Comparison of ENCODE assay signal across 16 cellular contexts in the genomic region with DNA sequence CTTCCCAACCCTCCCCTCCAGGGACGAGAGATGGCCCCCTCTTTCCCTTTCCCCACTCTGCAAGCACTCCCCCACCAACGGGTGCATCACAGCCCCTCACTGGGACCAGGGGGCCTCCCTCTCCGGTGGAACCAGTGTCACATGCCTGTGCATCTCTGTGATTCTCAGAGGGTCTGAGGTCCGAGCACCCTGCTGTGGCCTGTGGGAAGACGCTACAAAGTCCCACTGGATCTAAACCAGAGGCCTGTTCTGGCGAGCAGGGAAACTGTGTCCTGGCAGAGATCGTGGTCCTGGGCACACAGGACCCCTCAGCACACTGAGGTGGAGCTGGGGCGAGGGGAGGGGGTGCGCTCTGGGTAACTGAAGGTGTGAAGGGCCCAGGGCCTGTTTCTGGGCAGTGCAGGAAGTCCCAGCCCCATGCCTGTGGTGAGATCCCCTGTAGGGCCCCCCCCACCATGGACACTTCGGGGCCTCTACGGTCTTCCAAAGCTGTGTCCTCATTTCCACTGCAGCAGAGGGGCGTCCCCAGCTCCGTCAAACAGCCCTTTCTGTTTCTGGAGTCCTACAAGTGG. TPM values are rescaled to one million over a fixed set of nuclear protein-coding genes. Genes with fewer than 3 reads are reported as not detected.
A peak's percentile ranks its signal among the peaks of the same experiment; 100 is the strongest.
DNase-seq lines count a peak whose midpoint lies in the region; ATAC-seq, FAIRE-seq and TF ChIP-seq lines count a peak whose summit lies in the region.
"Had no signal": no experiment of that assay in that cellular context is flagged by ENCODE, and none has a peak within 500 bp of the region (broad histone marks: within the 10 kb centered on the region; RNA-seq: fewer than 3 reads in every experiment).

No MANE protein-coding gene starts in this region.

- H2BK5ac ChIP-seq in H1 (ENCODE audit: low read depth, low read length) (no peak overlapping the region), neuronal stem cell (ENCODE audit: low read length) (no peak overlapping the region)

- no peak overlapping the region for H3K56ac ChIP-seq in H1 (replicated peaks; ENCODE audit: insufficient read length, low read depth, low read length)

- H4K91ac ChIP-seq in H1 (replicated peaks; ENCODE audit: insufficient read length, low read length) (no peak overlapping the region), neuronal stem cell (ENCODE audit: low read depth, low read length, poor library complexity) (peak overlapping the region; percentile 26)

- no peaks in the 10 kb centered on the region for H3K36me3 ChIP-seq in H1 (ENCODE audit: control insufficient read depth in 2 of 4, insufficient read depth in 4 of 4, low read length in 3 of 4)
- no peaks in the 10 kb centered on the region for H3K36me3 ChIP-seq in neuronal stem cell (replicated peaks in 1 of 2; ENCODE audit: control insufficient read depth in 2 of 2, insufficient read depth in 2 of 2, low read length in 2 of 2)
- no peaks in the 10 kb centered on the region for H3K36me3 ChIP-seq in OCI-LY7 (ENCODE audit: insufficient read depth, low read length)
- H3K36me3 ChIP-seq: upper lobe of left lung had no signal

- no peak overlapping the region for H2BK20ac ChIP-seq in H1 (ENCODE audit: low read length)

- no peak for TF ChIP-seq CTCF in H1 (IDR thresholded peaks at IDR 0.05; ENCODE audit: control extremely low read depth in 1 of 3, insufficient read depth in 1 of 3, low read depth in 1 of 3, low read length in 3 of 3)
- no peak for TF ChIP-seq CTCF in OCI-LY7 (conservative IDR thresholded peaks at IDR 0.05; ENCODE audit: low read length)

- H3K27ac Mint-ChIP-seq in activated CD4-positive, alpha-beta T cell treated with anti-CD3 and anti-CD28 coated beads, Interleukin-2, amount 10 ng/mL, durations not matched to agents 7 days and 5 days, result no peak overlapping the region
- H3K27ac Mint-ChIP-seq: activated naive CD4-positive, alpha-beta T cell treated with anti-CD3 and anti-CD28 coated beads, Interleukin-2, amount 50 U/mL, for 24 hours had no signal

- peaks cover 15% of the 10 kb centered on the region for H3K27me3 Mint-ChIP-seq in activated CD4-positive, alpha-beta T cell treated with anti-CD3 and anti-CD28 coated beads, Interleukin-2, amount 10 ng/mL, durations not matched to agents 7 days and 5 days

- H3K23ac ChIP-seq in H1 (ENCODE audit: insufficient read length) (no peak overlapping the region), neuronal stem cell (ENCODE audit: low read depth, low read length, poor library complexity) (peak overlapping the region; percentile 87)

- H3K18ac ChIP-seq in H1 (ENCODE audit: extremely low read depth, low read length) (no peak overlapping the region), neuronal stem cell (ENCODE audit: low read length) (no peak overlapping the region)

- H2AFZ ChIP-seq in H1 (ENCODE audit: low read length), result no peak overlapping the region
- H2AFZ ChIP-seq in neuronal stem cell (ENCODE audit: low read length), result no peak overlapping the region
- no peak overlapping the region for H2AFZ ChIP-seq in OCI-LY7 (ENCODE audit: low read length)
- H2AFZ ChIP-seq: GM23248 had no signal

- H3K4me1 ChIP-seq in H1 (replicated peaks in 1 of 4; ENCODE audit: control insufficient read depth in 3 of 4, insufficient read depth in 4 of 4, low read length in 3 of 4) (peaks cover 0 to 4% (median 1%) of the 10 kb centered on the region in 4 experiments; a peak in 3 of 7 replicates), neuronal stem cell (ENCODE audit: control insufficient read depth in 2 of 2, insufficient read depth in 1 of 2, low read depth in 1 of 2, low read length in 2 of 2) (peaks cover 0 to 4% of the 10 kb centered on the region in 2 donors), OCI-LY7 (ENCODE audit: insufficient read depth, low read length, poor library complexity, severe bottlenecking) (no peaks in the 10 kb centered on the region)

- H3K4ac ChIP-seq in H1 (replicated peaks; ENCODE audit: insufficient read length, low read depth, low read length) (no peak overlapping the region), neuronal stem cell (ENCODE audit: low read length) (no peak overlapping the region)

- no peak for TF ChIP-seq EP300 in H1 (IDR thresholded peaks at IDR 0.05; ENCODE audit: borderline replicate concordance in 1 of 2, low read depth in 2 of 2, low read length in 2 of 2)

- H3K14ac ChIP-seq in H1 (ENCODE audit: insufficient read length) (no peak overlapping the region), neuronal stem cell (ENCODE audit: low read length) (no peak overlapping the region)

- peak overlapping the region; percentile 47 for H3K4me3 Mint-ChIP-seq in activated CD4-positive, alpha-beta T cell treated with anti-CD3 and anti-CD28 coated beads, Interleukin-2, amount 10 ng/mL, durations not matched to agents 7 days and 5 days

- H3K23me2 ChIP-seq in H1 (ENCODE audit: low read depth, low read length), result peaks cover 12% of the 10 kb centered on the region; the same call in 1 of the 2 replicates

- DNase-seq in activated CD4-positive, alpha-beta T cell treated with anti-CD3 and anti-CD28 coated beads, Interleukin-2, amount 10 ng/mL, durations not matched to agents 7 days and 5 days, result no peak
- no peak for DNase-seq in activated CD4-positive, alpha-beta T cell treated with anti-CD3 and anti-CD28 coated beads, Interleukin-2, amount 50 U/mL, for 1 hour
- peak; percentile 13 for DNase-seq in GM12892 (ENCODE audit: insufficient read length)
- DNase-seq in H1 (ENCODE audit: low read depth in 1 of 2, low spot score in 2 of 2), result no peak
- DNase-seq in neuronal stem cell (ENCODE audit: low spot score), result no peak
- DNase-seq in putamen (ENCODE audit: low spot score), result no peak
- DNase-seq in OCI-LY7 (ENCODE audit: low spot score), result no peak
- DNase-seq: foreskin fibroblast; GM23248; NCI-H146; NCI-H446 treated with DMSO at 0.1 percent for 48 hours; stimulated activated CD4-positive, alpha-beta T cell treated with anti-CD3 and anti-CD28 coated beads, Interleukin-4, amount 100 ng/mL, for 24 hours; upper lobe of left lung had no signal

- POLR2A ChIA-PET in activated CD4-positive, alpha-beta T cell treated with anti-CD3 and anti-CD28 coated beads, Interleukin-2, amount 10 ng/mL, durations not matched to agents 7 days and 5 days (lab: Charles Lee), result no interaction called here
- POLR2A ChIA-PET in H1 (lab: Charles Lee; ENCODE audit: partially characterized antibody), result no interaction called here
- POLR2A ChIA-PET in OCI-LY7 (lab: Charles Lee), result interaction anchor here (0.6 kb wide), 1 partner anchor 910 kb away, joined by 3 read pairs; no protein-coding TSS in a partner anchor

- H4K8ac ChIP-seq in H1 (ENCODE audit: extremely low read depth, insufficient read depth, low read length) (no peak overlapping the region), neuronal stem cell (ENCODE audit: low read depth, low read length) (no peak overlapping the region)

- H3K9me2 ChIP-seq in OCI-LY7 (ENCODE audit: insufficient read depth, low read length), result no peaks in the 10 kb centered on the region

- H3K4me1 Mint-ChIP-seq in activated CD4-positive, alpha-beta T cell treated with anti-CD3 and anti-CD28 coated beads, Interleukin-2, amount 10 ng/mL, durations not matched to agents 7 days and 5 days, result peaks cover 7% of the 10 kb centered on the region
- H3K4me1 Mint-ChIP-seq: activated naive CD4-positive, alpha-beta T cell treated with anti-CD3 and anti-CD28 coated beads, Interleukin-2, amount 50 U/mL, for 24 hours had no signal

- H2BK15ac ChIP-seq in H1 (ENCODE audit: low read length), result no peak overlapping the region
- no peak overlapping the region for H2BK15ac ChIP-seq in neuronal stem cell (ENCODE audit: low read length)

- H3K9ac ChIP-seq in H1 (replicated peaks in 1 of 4; ENCODE audit: extremely low read depth in 1 of 4, low read depth in 3 of 4, low read length in 3 of 4) (no peak overlapping the region), neuronal stem cell (ENCODE audit: low read depth, low read length, poor library complexity) (no peak overlapping the region)
- H3K9ac ChIP-seq: GM23248 had no signal

- H3K79me1 ChIP-seq in H1 (ENCODE audit: low read depth, low read length) (no peaks in the 10 kb centered on the region), neuronal stem cell (ENCODE audit: low read depth, low read length) (no peaks in the 10 kb centered on the region)

- no peak for ATAC-seq in HG03108 (IDR thresholded peaks at IDR 0.05; ENCODE audit: unreplicated experiment)

- CTCF ChIA-PET in activated CD4-positive, alpha-beta T cell treated with anti-CD3 and anti-CD28 coated beads, Interleukin-2, amount 10 ng/mL, durations not matched to agents 7 days and 5 days (lab: Charles Lee), result no interaction called here
- CTCF ChIA-PET in H1 (lab: Charles Lee; ENCODE audit: partially characterized antibody) (interaction anchor here (1.2 kb wide), 1 partner anchor 12 kb away, joined by 3 read pairs; no protein-coding TSS in a partner anchor), OCI-LY7 (lab: Charles Lee; ENCODE audit: unreplicated experiment) (no interaction called here)

- no peaks in the 10 kb centered on the region for H3K9me3 Mint-ChIP-seq in activated CD4-positive, alpha-beta T cell treated with anti-CD3 and anti-CD28 coated beads, Interleukin-2, amount 10 ng/mL, durations not matched to agents 7 days and 5 days
- H3K9me3 Mint-ChIP-seq: activated naive CD4-positive, alpha-beta T cell treated with anti-CD3 and anti-CD28 coated beads, Interleukin-2, amount 50 U/mL, for 24 hours had no signal

- H3K9me3 ChIP-seq in H1 (ENCODE audit: insufficient read depth in 2 of 2, low read depth in 1 of 2, low read length in 1 of 2) (no peaks in the 10 kb centered on the region), neuronal stem cell (replicated peaks in 1 of 2; ENCODE audit: control insufficient read depth in 2 of 2, insufficient read depth in 1 of 2, low read depth in 1 of 2, low read length in 2 of 2) (peaks cover 0 to 2% of the 10 kb centered on the region in 2 donors), OCI-LY7 (ENCODE audit: low read length) (no peaks in the 10 kb centered on the region)
- H3K9me3 ChIP-seq: upper lobe of left lung had no signal

- BruUV-seq in OCI-LY7 (replicated peaks; lab: Mats Ljungman, UMichigan), result no TSS peak

- TF ChIP-seq POLR2A in GM12892 (IDR thresholded peaks at IDR 0.05; ENCODE audit: low read depth, low read length) (no peak), H1 (IDR thresholded peaks at IDR 0.05; ENCODE audit: control extremely low read depth in 1 of 2, low read depth in 2 of 2, low read length in 2 of 2) (no peak)

- TF ChIP-seq RAD21 in H1 (IDR thresholded peaks at IDR 0.05 in 1 of 2, conservative IDR thresholded peaks at IDR 0.05 in 1 of 2; ENCODE audit: low read depth in 2 of 2, low read length in 2 of 2), result no peak

- H4K5ac ChIP-seq in H1 (ENCODE audit: insufficient read length, low read depth, low read length), result no peak overlapping the region

- H2BK12ac ChIP-seq in H1 (ENCODE audit: low read depth, low read length), result no peak overlapping the region
- no peak overlapping the region for H2BK12ac ChIP-seq in neuronal stem cell (ENCODE audit: low read length)

- H2AK5ac ChIP-seq in H1 (ENCODE audit: low read depth, low read length) (0 out of 2 replicates have a peak overlapping the region, but pooled peaks have one; percentile 1), neuronal stem cell (ENCODE audit: low read depth, low read length) (no peak overlapping the region)

- FAIRE-seq in GM12892 (lab: Jason Lieb, UNC), result no peak
- FAIRE-seq in H1 (lab: Jason Lieb, UNC), result no peak

- intact Hi-C loops in OCI-LY7 (cut with micrococcal nuclease; ENCODE audit: unreplicated experiment), result no loop called here

- peaks cover 0 to 4% of the 10 kb centered on the region in 2 experiments for H4K20me1 ChIP-seq in H1 (replicated peaks in 1 of 2; ENCODE audit: control insufficient read depth in 1 of 2, insufficient read depth in 2 of 2, low read length in 2 of 2)
- H4K20me1 ChIP-seq in OCI-LY7 (ENCODE audit: insufficient read depth, low read length), result no peaks in the 10 kb centered on the region

- H3K27me3 ChIP-seq in H1 (replicated peaks in 1 of 4; ENCODE audit: control insufficient read depth in 3 of 4, extremely low read depth in 1 of 4, insufficient read depth in 3 of 4, low read length in 3 of 4) (peaks cover 0 to 25% (median 18%) of the 10 kb centered on the region in 4 experiments; a peak in 5 of 7 replicates), neuronal stem cell (ENCODE audit: control insufficient read depth in 3 of 3, insufficient read depth in 3 of 3, low read depth in 1 of 3, low read length in 3 of 3) (peaks cover 7 to 24% (median 10%) of the 10 kb centered on the region in 3 experiments)

- no peak overlapping the region for H3K4me3 ChIP-seq in H1 (ENCODE audit: extremely low read depth in 1 of 4, insufficient read depth in 2 of 4, low read depth in 3 of 4, low read length in 4 of 4)
- no peak overlapping the region for H3K4me3 ChIP-seq in neuronal stem cell (ENCODE audit: low read length in 2 of 2)
- H3K4me3 ChIP-seq in OCI-LY7 (ENCODE audit: low read depth, low read length, poor library complexity, severe bottlenecking), result no peak overlapping the region
- H3K4me3 ChIP-seq: GM23248, lung, upper lobe of left lung had no signal

- H3K27ac ChIP-seq in H1 (ENCODE audit: low read depth, low read length) (no peak overlapping the region), neuronal stem cell (replicated peaks; ENCODE audit: low read length) (no peak overlapping the region), OCI-LY7 (ENCODE audit: low read depth, low read length, poor library complexity, severe bottlenecking) (no peak overlapping the region)
- H3K27ac ChIP-seq: GM23248, upper lobe of left lung had no signal

- H3K36me3 Mint-ChIP-seq in activated CD4-positive, alpha-beta T cell treated with anti-CD3 and anti-CD28 coated beads, Interleukin-2, amount 10 ng/mL, durations not matched to agents 7 days and 5 days (ENCODE audit: low read depth), result no peaks in the 10 kb centered on the region
- H3K36me3 Mint-ChIP-seq: activated naive CD4-positive, alpha-beta T cell treated with anti-CD3 and anti-CD28 coated beads, Interleukin-2, amount 50 U/mL, for 24 hours had no signal

- WGBS in H1 (ENCODE audit: extremely low coverage in 1 of 2, insufficient coverage in 1 of 2, insufficient read length in 1 of 2, insufficient replicate concordance in 2 of 2, low coverage in 1 of 2, low lambda C conversion rate in 2 of 2, missing lambda C conversion rate in 1 of 2), 2 experiments, result 87% methylated on average over 12 of the region's 13 CpGs; no CpG with 5 or more reads in 1 of the 2 experiments
- no CpG with 5 or more reads among the region's 13 CpGs for WGBS in neuronal stem cell (ENCODE audit: extremely low coverage in 2 of 2, insufficient read length in 2 of 2, insufficient replicate concordance in 1 of 2), 2 donors

- H3K4me2 ChIP-seq in H1 (ENCODE audit: insufficient read depth in 1 of 2, low read depth in 2 of 2, low read length in 2 of 2) (no peak overlapping the region), neuronal stem cell (ENCODE audit: insufficient read depth, low read length, poor library complexity, severe bottlenecking) (no peak overlapping the region), OCI-LY7 (ENCODE audit: low read length) (no peak overlapping the region)

- no peaks in the 10 kb centered on the region for H3K79me2 ChIP-seq in H1 (ENCODE audit: control insufficient read depth in 1 of 2, insufficient read depth in 2 of 2, low read length in 2 of 2)
- H3K79me2 ChIP-seq in OCI-LY7 (ENCODE audit: insufficient read depth, low read depth, low read length), result no peaks in the 10 kb centered on the region

- no peak overlapping the region for H2BK120ac ChIP-seq in H1 (replicated peaks; ENCODE audit: low read depth, low read length)
- H2BK120ac ChIP-seq in neuronal stem cell (ENCODE audit: low read depth, low read length), result no peak overlapping the region

RNA-seq across cellular contexts. Expression of gene SNORC, which starts 8.0 kb away (rescaled TPM):
- total RNA-seq in activated CD4-positive, alpha-beta T cell treated with anti-CD3 and anti-CD28 coated beads, Interleukin-2, amount 10 ng/mL, durations not matched to agents 7 days and 5 days, result 1 to 10 TPM in 1 of 2 experiments, under 1 TPM in 1; 0.97 to 1.1 TPM
- not detected for polyA plus RNA-seq in GM12892 (2012; ENCODE audit: missing spikeins)
- total RNA-seq in H1 (2021; fragmentation: NEBNext Ultra II Directional; extraction: Animal tissue kit (Norgen Biotek cat#: 25700)), result 1.6 and 2.1 TPM in 2 replicates
- polyA plus RNA-seq in H1 (2011; rRNA removed), result 1.8 and 2.8 TPM in 2 replicates
- polyA plus RNA-seq in H1 (2011; cell fraction: cytosol; rRNA removed), result 2.0 TPM
- 7.3 TPM for polyA plus RNA-seq in H1 (2011; cell fraction: nucleus; rRNA removed)
- polyA plus RNA-seq in H1 (2012, experiment 1 of 2), result 1.2 to 1.9 TPM (median 1.4 TPM) in 4 replicates
- polyA plus RNA-seq in H1 (2012, experiment 2 of 2), result 0.79 TPM
- 2.3 TPM for polyA plus RNA-seq in H1 (2013, experiment 1 of 2)
- 2.0 TPM for polyA plus RNA-seq in H1 (2013, experiment 2 of 2)
- 0.13 and 0.24 TPM in 2 replicates for polyA minus RNA-seq in H1 (2011; rRNA and poly(A)+ RNA removed)
- polyA minus RNA-seq in H1 (2011; cell fraction: cytosol; rRNA and poly(A)+ RNA removed), result 3.4 TPM
- polyA minus RNA-seq in H1 (2011; cell fraction: nucleus; rRNA and poly(A)+ RNA removed), result 3.2 TPM
- 2.1 TPM for polyA plus RNA-seq in neuronal stem cell (2013, experiment 1 of 2)
- polyA plus RNA-seq in neuronal stem cell (2013, experiment 2 of 2), result 2.9 TPM
- 0.13 and 0.41 TPM in 2 replicates for total RNA-seq in OCI-LY7 (2014; rRNA removed; shearing (Covaris generic))
- 0.59 and 1.4 TPM in 2 replicates for total RNA-seq in OCI-LY7 (2022)
- total RNA-seq: GM23248 had no signal
